20 cellular contexts compared by ENCODE assay signal in the genomic region with DNA sequence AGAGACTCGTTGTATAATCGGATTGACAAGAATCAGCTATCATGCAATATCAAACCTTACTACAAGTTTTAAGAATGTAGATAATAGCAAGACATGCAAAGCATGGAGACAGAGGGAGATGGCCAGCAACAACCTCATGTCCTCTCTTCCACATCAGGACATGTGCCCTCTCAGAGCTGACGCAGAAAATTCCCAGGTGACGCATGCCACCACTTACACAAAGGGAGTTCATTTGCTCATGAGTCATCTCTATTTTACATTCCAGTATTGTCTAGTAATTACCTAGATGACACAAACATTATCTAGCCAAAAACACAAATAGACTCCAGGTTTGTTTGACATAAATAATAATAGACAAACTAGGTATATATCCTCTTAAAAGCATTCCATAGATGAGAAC. TPM values are rescaled to one million over a fixed set of nuclear protein-coding genes. Genes with fewer than 3 reads are reported as not detected.
DNase-seq lines count a peak whose midpoint lies in the region; ATAC-seq, FAIRE-seq and TF ChIP-seq lines count a peak whose summit lies in the region.
"Had no signal": no experiment of that assay in that cellular context is flagged by ENCODE, and none has a peak within 500 bp of the region (broad histone marks: within the 10 kb centered on the region; RNA-seq: fewer than 3 reads in every experiment).

No MANE protein-coding gene starts in this region.

- no peak overlapping the region for H3K4me3 Mint-ChIP-seq in MCF 10A (ENCODE audit: unreplicated experiment)
- H3K4me3 Mint-ChIP-seq: CD8-positive, alpha-beta memory T cell; IgD-negative memory B cell had no signal

- H3K27me3 ChIP-seq in breast epithelium = peaks cover 0 to 3% of the 10 kb centered on the region in 2 donors
- H3K27me3 ChIP-seq in RWPE2 (ENCODE audit: insufficient read depth, poor library complexity, severe bottlenecking) = no peaks in the 10 kb centered on the region

- H3K4me1 Mint-ChIP-seq in MCF 10A (ENCODE audit: insufficient read depth, unreplicated experiment) = peaks cover 7% of the 10 kb centered on the region
- H3K4me1 Mint-ChIP-seq: CD8-positive, alpha-beta memory T cell; IgD-negative memory B cell had no signal

- H3K4me1 ChIP-seq in breast epithelium (no peaks in the 10 kb centered on the region), RWPE2 (ENCODE audit: insufficient read depth, poor library complexity, severe bottlenecking) (no peaks in the 10 kb centered on the region)

- BruUV-seq in MCF 10A (replicated peaks; lab: Mats Ljungman, UMichigan) = no TSS peak

- H3K27me3 Mint-ChIP-seq in MCF 10A (ENCODE audit: insufficient read depth, unreplicated experiment) = no peaks in the 10 kb centered on the region
- H3K27me3 Mint-ChIP-seq: IgD-negative memory B cell had no signal

- CTCF ChIA-PET in MCF 10A (lab: Yijun Ruan, JAX) = interaction anchor here (0.6 kb wide), 1 partner anchor 32 kb away, joined by 3 read pairs; no protein-coding TSS in a partner anchor

- H3K4me3 ChIP-seq in breast epithelium (no peak overlapping the region), RWPE2 (ENCODE audit: severe bottlenecking) (no peak overlapping the region), epithelial cell of esophagus (ENCODE audit: low read length) (no peak overlapping the region), foreskin fibroblast (ENCODE audit: low read depth in 1 of 2, low read length in 2 of 2) (no peak overlapping the region)
- H3K4me3 ChIP-seq: PC-9 had no signal

- ATAC-seq in RWPE2 (ENCODE audit: low read depth) = peak; percentile 53; the same call in 2 of the 3 replicates
- no peak for ATAC-seq in left lobe of liver

- intact Hi-C loops in MCF 10A (cut with micrococcal nuclease) (no loop called here), breast epithelium (cut with DNase I; ENCODE audit: low total_unique reads) (no loop called here)

- no peak for TF ChIP-seq CTCF in MCF 10A (IDR thresholded peaks at IDR 0.05; ENCODE audit: unreplicated experiment)
- no peak for TF ChIP-seq CTCF in breast epithelium (IDR thresholded peaks at IDR 0.05)
- TF ChIP-seq CTCF in RWPE2 (IDR thresholded peaks at IDR 0.05; ENCODE audit: poor library complexity, severe bottlenecking) = no peak
- no peak for TF ChIP-seq CTCF in epithelial cell of esophagus (IDR thresholded peaks at IDR 0.05; ENCODE audit: insufficient read depth, low read depth, low read length, missing control alignments)
- TF ChIP-seq CTCF in foreskin fibroblast (IDR thresholded peaks at IDR 0.05; ENCODE audit: low read depth, low read length) = no peak

- H3K36me3 ChIP-seq in breast epithelium (no peaks in the 10 kb centered on the region), RWPE2 (ENCODE audit: low read depth) (no peaks in the 10 kb centered on the region)

- POLR2A ChIA-PET in MCF 10A (lab: Yijun Ruan, JAX) = no interaction called here

- no peak overlapping the region for H3K27ac Mint-ChIP-seq in MCF 10A (ENCODE audit: low read depth, unreplicated experiment)
- H3K27ac Mint-ChIP-seq: CD8-positive, alpha-beta memory T cell; IgD-negative memory B cell had no signal

- peak; percentile 1 for DNase-seq in MCF 10A (ENCODE audit: unreplicated experiment)
- DNase-seq in breast epithelium (ENCODE audit: low spot score in 2 of 2) = no peak
- no peak for DNase-seq in RWPE2 (ENCODE audit: low spot score)
- peak; percentile 53 for DNase-seq in epithelial cell of esophagus (ENCODE audit: low read depth)
- peak; percentile 28 for DNase-seq in urothelium cell line (ENCODE audit: low spot score)
- no peak for DNase-seq in left lobe of liver (ENCODE audit: low spot score)
- DNase-seq in NCI-H774 (lab: John Stamatoyannopoulos, UW) = no peak
- DNase-seq in foreskin fibroblast = no peak
- DNase-seq: Calu3; CD8-positive, alpha-beta memory T cell; DMS153; EL; GF-D8; H7; NCI-H1436; NCI-H187 treated with DMSO at 0.1 percent for 48 hours; NCI-H2107; PC-9 had no signal

- FAIRE-seq in urothelium cell line (lab: Jason Lieb, UNC) = no peak

- TF ChIP-seq POLR2A in breast epithelium (IDR thresholded peaks at IDR 0.05) = no peak

- no peaks in the 10 kb centered on the region for H3K36me3 Mint-ChIP-seq in MCF 10A (ENCODE audit: insufficient read depth, unreplicated experiment)
- H3K36me3 Mint-ChIP-seq: CD8-positive, alpha-beta memory T cell; IgD-negative memory B cell had no signal

- H3K9me3 Mint-ChIP-seq in MCF 10A (ENCODE audit: unreplicated experiment) = peaks cover 10% of the 10 kb centered on the region

- H3K27ac ChIP-seq in breast epithelium (no peak overlapping the region), RWPE2 (ENCODE audit: poor library complexity, severe bottlenecking) (no peak overlapping the region)
- H3K27ac ChIP-seq: C4-2B, PC-9 had no signal

- H3K9me3 ChIP-seq in breast epithelium = no peaks in the 10 kb centered on the region
- H3K9me3 ChIP-seq in RWPE2 (ENCODE audit: severe bottlenecking) = no peaks in the 10 kb centered on the region

RNA-seq across cellular contexts. Expression of gene OPCML, which starts 38.1 kb away (rescaled TPM):
- total RNA-seq in MCF 10A (2022) (not detected in 2 replicates), breast epithelium (not detected), left lobe of liver (0.05 TPM)
- total RNA-seq: Calu3; CD8-positive, alpha-beta memory T cell; PC-9 had no signal

Comparison
In these comparisons a context has a peak if more than half of its experiments do, and no peak if none do; other contexts are left out.
1. DNase-seq: peak in MCF 10A (single experiment), epithelial cell of esophagus (single experiment) and urothelium cell line (single experiment); none in breast epithelium (0 of 2), RWPE2 (single experiment), left lobe of liver (single experiment), NCI-H774 (single experiment) and foreskin fibroblast (0 of 2).